Comparison of ENCODE assay signal across 19 cellular contexts in genomic region chr9:90987566-90987965, GRCh38.
"Had no signal": no experiment of that assay in that cellular context is flagged by ENCODE, and none has a peak within 500 bp of the region (broad histone marks: within the 10 kb centered on the region; RNA-seq: fewer than 3 reads in every experiment).

No MANE protein-coding gene starts in this region.

- ATAC-seq: effector memory CD8-positive, alpha-beta T cell; gastroesophageal sphincter; lower lobe of right lung; naive thymus-derived CD4-positive, alpha-beta T cell; sciatic nerve; stimulated activated memory B cell treated with anti-CD40 and anti-IgM and Interleukin-4, amounts not matched to agents 10 μg/mL and 1 μg/mL and 100 μg/mL, for 72 hours; stimulated activated naive CD8-positive, alpha-beta T cell treated with anti-CD3 and anti-CD28 coated beads, Interleukin-15, amount 100 ng/mL, for 72 hours had no signal

- H3K9me3 ChIP-seq: lower lobe of right lung, neutrophil, thoracic aorta had no signal

- H3K27ac ChIP-seq: epithelial cell of prostate, esophagus muscularis mucosa, gastroesophageal sphincter, left ventricle myocardium inferior, lower lobe of right lung, neutrophil, spleen, thoracic aorta had no signal

- H3K27me3 ChIP-seq: esophagus muscularis mucosa, gastroesophageal sphincter, neutrophil, spleen had no signal

- H3K4me1 ChIP-seq: gastroesophageal sphincter, left ventricle myocardium inferior, lower lobe of right lung, spleen had no signal

- DNase-seq: effector memory CD8-positive, alpha-beta T cell; glutamatergic neuron; islet precursor cell; left ventricle myocardium inferior; lower lobe of right lung; mesendoderm; naive thymus-derived CD4-positive, alpha-beta T cell; spleen; stimulated activated CD4-positive, alpha-beta T cell treated with anti-CD3 and anti-CD28 coated beads, Interleukin-15, amount 100 ng/mL, for 24 hours; stimulated activated CD4-positive, alpha-beta T cell treated with anti-CD3 and anti-CD28 coated beads, Interleukin-1b, Interleukin-23, amount 100 ng/mL, for 48 hours; stimulated activated CD4-positive, alpha-beta T cell treated with anti-CD3 and anti-CD28 coated beads, Interleukin-4, amount 100 ng/mL, for 24 hours; stimulated activated naive CD8-positive, alpha-beta T cell treated with anti-CD3 and anti-CD28 coated beads, Interleukin-15, amount 100 ng/mL, for 72 hours had no signal

- H3K4me3 ChIP-seq: esophagus muscularis mucosa, gastroesophageal sphincter, left ventricle myocardium inferior, lower lobe of right lung, spleen, thoracic aorta had no signal

- H3K36me3 ChIP-seq: esophagus muscularis mucosa, gastroesophageal sphincter, left ventricle myocardium inferior, lower lobe of right lung, neutrophil, spleen, thoracic aorta had no signal
